18 cellular contexts compared by ENCODE assay signal in genomic region chr2:77007668-77008067, GRCh38.
"Had no signal": no experiment of that assay in that cellular context is flagged by ENCODE, and none has a peak within 500 bp of the region (broad histone marks: within the 10 kb centered on the region; RNA-seq: fewer than 3 reads in every experiment).

No MANE protein-coding gene starts in this region.

- DNase-seq: activated B cell treated with CpG ODN at 0.5 μM for 24 hours; activated CD4-positive, alpha-beta T cell treated with anti-CD3 and anti-CD28 coated beads, Interleukin-2, amount 10 ng/mL, durations not matched to agents 24 days and 14 days; activated CD8-positive, alpha-beta memory T cell treated with anti-CD3 and anti-CD28 coated beads for 24 hours; activated naive CD4-positive, alpha-beta T cell treated with anti-CD3 and anti-CD28 coated beads, Interleukin-2, amount 10 ng/mL, durations not matched to agents 7 days and 5 days; activated T-cell treated with anti-CD3 and anti-CD28 coated beads for 4 hours; foreskin fibroblast; head of caudate nucleus; mammary epithelial cell; naive thymus-derived CD4-positive, alpha-beta T cell; psoas muscle; right lobe of liver; spleen; stimulated activated CD4-positive, alpha-beta T cell treated with anti-CD3 and anti-CD28 coated beads, Interleukin-1b, Interleukin-23, amount 100 ng/mL, for 48 hours; stimulated activated naive CD4-positive, alpha-beta T cell treated with Interleukin-2 at 50 U/mL for 16 hours; trophoblast cell had no signal

- H3K4me1 Mint-ChIP-seq: activated B cell treated with CpG ODN at 0.5 μM for 24 hours; activated CD4-positive, alpha-beta T cell treated with anti-CD3 and anti-CD28 coated beads, Interleukin-2, amount 10 ng/mL, durations not matched to agents 24 days and 14 days; activated naive CD4-positive, alpha-beta T cell treated with anti-CD3 and anti-CD28 coated beads, Interleukin-2, amount 10 ng/mL, durations not matched to agents 7 days and 5 days; naive thymus-derived CD4-positive, alpha-beta T cell had no signal

- H3K4me3 ChIP-seq: esophagus muscularis mucosa, psoas muscle, right lobe of liver, spleen had no signal

- H3K27me3 ChIP-seq: esophagus muscularis mucosa, right lobe of liver, spleen had no signal

- H3K4me1 ChIP-seq: esophagus muscularis mucosa, psoas muscle, right lobe of liver, spleen had no signal

- H3K27me3 Mint-ChIP-seq: activated B cell treated with CpG ODN at 0.5 μM for 24 hours; activated CD4-positive, alpha-beta T cell treated with anti-CD3 and anti-CD28 coated beads, Interleukin-2, amount 10 ng/mL, durations not matched to agents 24 days and 14 days; activated naive CD4-positive, alpha-beta T cell treated with anti-CD3 and anti-CD28 coated beads, Interleukin-2, amount 10 ng/mL, durations not matched to agents 7 days and 5 days; naive thymus-derived CD4-positive, alpha-beta T cell had no signal

- H3K36me3 ChIP-seq: esophagus muscularis mucosa, right lobe of liver, spleen had no signal

- H3K9me3 ChIP-seq: esophagus muscularis mucosa, psoas muscle, right lobe of liver, spleen had no signal

- H3K4me3 Mint-ChIP-seq: activated B cell treated with CpG ODN at 0.5 μM for 24 hours; activated CD4-positive, alpha-beta T cell treated with anti-CD3 and anti-CD28 coated beads, Interleukin-2, amount 10 ng/mL, durations not matched to agents 24 days and 14 days; activated naive CD4-positive, alpha-beta T cell treated with anti-CD3 and anti-CD28 coated beads, Interleukin-2, amount 10 ng/mL, durations not matched to agents 7 days and 5 days; naive thymus-derived CD4-positive, alpha-beta T cell had no signal

- ATAC-seq: left lobe of liver; naive thymus-derived CD4-positive, alpha-beta T cell; psoas muscle; right lobe of liver had no signal

- H3K27ac ChIP-seq: esophagus muscularis mucosa, psoas muscle, right lobe of liver, spleen had no signal

- H3K27ac Mint-ChIP-seq: activated B cell treated with CpG ODN at 0.5 μM for 24 hours; activated CD4-positive, alpha-beta T cell treated with anti-CD3 and anti-CD28 coated beads, Interleukin-2, amount 10 ng/mL, durations not matched to agents 24 days and 14 days; activated naive CD4-positive, alpha-beta T cell treated with anti-CD3 and anti-CD28 coated beads, Interleukin-2, amount 10 ng/mL, durations not matched to agents 7 days and 5 days; activated T-helper 2 cell treated with anti-CD3 and anti-CD28 coated beads, Interferon-gamma antibody, Interleukin-2, Interleukin-4, amounts not matched to agents 10 μg/mL and 5 μg/mL and 100 μg/mL, durations not matched to agents 14 hours and 24 hours and 36 hours; naive thymus-derived CD4-positive, alpha-beta T cell had no signal

- H3K36me3 Mint-ChIP-seq: activated naive CD4-positive, alpha-beta T cell treated with anti-CD3 and anti-CD28 coated beads, Interleukin-2, amount 10 ng/mL, durations not matched to agents 7 days and 5 days had no signal
